Comparison of ENCODE assay signal across 8 cellular contexts in the genomic region with DNA sequence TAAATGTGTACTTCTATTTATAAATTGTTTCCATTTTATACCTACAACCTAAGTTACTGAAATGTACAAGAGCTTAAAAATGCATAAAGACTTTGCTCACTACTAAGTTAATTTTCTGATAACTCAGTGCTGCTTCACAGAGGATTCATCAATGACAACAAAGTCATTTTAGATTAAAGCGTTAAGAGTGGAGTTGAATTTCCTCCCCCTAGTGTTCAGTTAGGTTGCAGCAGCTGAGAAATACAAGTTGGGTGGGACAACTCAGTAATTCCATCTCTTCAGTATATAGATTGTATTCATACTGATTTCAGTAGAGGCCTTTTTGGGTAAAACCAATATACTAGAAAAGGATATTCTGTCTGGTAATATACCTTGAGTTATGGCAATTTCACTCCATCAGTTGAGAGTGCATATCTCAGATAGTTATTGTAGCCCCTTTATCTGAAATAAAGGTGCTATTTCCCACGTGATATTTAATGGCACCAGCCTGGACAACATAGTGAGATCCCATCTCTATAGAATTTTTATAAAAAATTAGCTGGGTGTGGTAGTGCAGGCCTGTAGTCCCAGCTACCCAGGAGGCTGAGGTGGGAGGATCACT. TPM values are rescaled to one million over a fixed set of nuclear protein-coding genes. Genes with fewer than 3 reads are reported as not detected.
DNase-seq lines count a peak whose midpoint lies in the region; ATAC-seq and TF ChIP-seq lines count a peak whose summit lies in the region.

No MANE protein-coding gene starts in this region.

- DNase-seq in NCI-H748 (lab: John Stamatoyannopoulos, UW; ENCODE audit: unreplicated experiment), result peak; percentile 15
- DNase-seq in NCI-H748 treated with DMSO at 0.1 percent for 48 hours (lab: John Stamatoyannopoulos, UW), result no peak
- peak; percentile 49 to 61 for DNase-seq in HAP-1 (ENCODE audit: low spot score in 2 of 2)
- peak; percentile 50 for DNase-seq in NCI-H82 treated with DMSO at 0.1 percent for 48 hours (lab: John Stamatoyannopoulos, UW; ENCODE audit: unreplicated experiment)
- no peak for DNase-seq in chondrocyte (ENCODE audit: low spot score)
- peak in 1 of 3 donors; percentile 33 for DNase-seq in mucosa of descending colon
- DNase-seq in caudate nucleus (lab: John Stamatoyannopoulos, UW), result no peak

- peak; percentile 89 for TF ChIP-seq CTCF in chondrocyte (IDR thresholded peaks at IDR 0.05)
- peak; percentile 56 for TF ChIP-seq CTCF in mucosa of descending colon (IDR thresholded peaks at IDR 0.05)

- H3K4me1 ChIP-seq in HAP-1 (no peaks in the 10 kb centered on the region), mucosa of descending colon (ENCODE audit: low read depth) (no peaks in the 10 kb centered on the region)

- in situ Hi-C loops in HAP-1 (cut with MboI; ENCODE audit: low sequenced_read_pairs), result no loop called here

- H3K4me1 Mint-ChIP-seq in chondrocyte (ENCODE audit: low read depth), result no peaks in the 10 kb centered on the region

- intact Hi-C loops in mucosa of descending colon (cut with DNase I, micrococcal nuclease), result no loop called here

- H3K27ac Mint-ChIP-seq in chondrocyte (ENCODE audit: unreplicated experiment), result no peak overlapping the region

- H3K27me3 Mint-ChIP-seq in chondrocyte (ENCODE audit: low read depth), result no peaks in the 10 kb centered on the region

- no peak overlapping the region for H3K4me3 ChIP-seq in HAP-1
- H3K4me3 ChIP-seq in mucosa of descending colon, result no peak overlapping the region

- ATAC-seq in mucosa of descending colon, result peak; percentile 36
- no peak for ATAC-seq in GM19452 (IDR thresholded peaks at IDR 0.05; ENCODE audit: unreplicated experiment)

- H3K27ac ChIP-seq in caudate nucleus (ENCODE audit: low read depth, low read length), result no peak overlapping the region

- H3K9me3 ChIP-seq in HAP-1, result no peaks in the 10 kb centered on the region
- no peaks in the 10 kb centered on the region for H3K9me3 ChIP-seq in mucosa of descending colon

- H3K4me3 Mint-ChIP-seq in chondrocyte (ENCODE audit: unreplicated experiment), result no peak overlapping the region

- no peaks in the 10 kb centered on the region for H3K9me3 Mint-ChIP-seq in chondrocyte (ENCODE audit: low read depth)

- H3K27me3 ChIP-seq in HAP-1 (ENCODE audit: low read depth), result peaks cover 2% of the 10 kb centered on the region; the same call in 1 of the 2 replicates

- no peaks in the 10 kb centered on the region for H3K36me3 ChIP-seq in HAP-1 (replicated peaks)
- H3K36me3 ChIP-seq in mucosa of descending colon (ENCODE audit: low read depth), result no peaks in the 10 kb centered on the region

- no peaks in the 10 kb centered on the region for H3K36me3 Mint-ChIP-seq in chondrocyte (ENCODE audit: low read depth)

RNA-seq across cellular contexts. Expression of a gene that starts 6.9 kb away (rescaled TPM):
- total RNA-seq in chondrocyte (657 to 708 TPM (median 675 TPM) in 3 replicates), mucosa of descending colon (100 to 1,000 TPM; 606 to 700 (median 621) TPM)

RNA-seq across cellular contexts. Expression of a gene that starts 17.0 kb away (rescaled TPM):
- 7.0 to 11.4 TPM (median 7.7 TPM) in 3 replicates for total RNA-seq in chondrocyte
- total RNA-seq in mucosa of descending colon, result 1 to 10 TPM; 3.8 to 8.1 (median 5.7) TPM

Comparison
In these comparisons a context has a peak if more than half of its experiments do, and no peak if none do; other contexts are left out.
1. DNase-seq: peak in NCI-H748 (single experiment), HAP-1 (2 of 2) and NCI-H82 treated with DMSO at 0.1 percent for 48 hours (single experiment); none in NCI-H748 treated with DMSO at 0.1 percent for 48 hours (single experiment), chondrocyte (single experiment) and caudate nucleus (0 of 61).